ENCODE assay signal across 19 cellular contexts in the genomic region with DNA sequence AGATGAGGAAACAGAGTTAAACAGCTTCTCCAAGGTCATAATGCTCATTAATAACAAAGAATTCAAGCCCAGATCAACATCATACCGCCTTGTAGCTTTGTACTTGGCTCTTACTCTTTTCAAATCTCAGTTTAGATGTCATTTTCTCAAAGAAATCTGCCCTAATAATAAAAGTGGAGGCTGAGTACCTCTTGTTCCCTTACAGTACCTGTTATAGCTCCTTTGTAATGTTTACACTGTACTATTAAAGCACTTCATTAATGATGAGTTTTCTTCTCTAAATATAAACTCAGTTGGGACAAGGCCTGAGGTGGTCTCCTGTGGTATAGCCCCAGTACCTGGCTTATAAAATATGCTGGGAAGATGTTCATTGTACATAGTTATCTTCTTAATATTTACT. TPM values are rescaled to one million over a fixed set of nuclear protein-coding genes. Genes with fewer than 3 reads are reported as not detected.
DNase-seq lines count a peak whose midpoint lies in the region; ATAC-seq, FAIRE-seq and TF ChIP-seq lines count a peak whose summit lies in the region.
"Had no signal": no experiment of that assay in that cellular context is flagged by ENCODE, and none has a peak within 500 bp of the region (broad histone marks: within the 10 kb centered on the region; RNA-seq: fewer than 3 reads in every experiment).

No MANE protein-coding gene starts in this region.

- H3K36me3 ChIP-seq in astrocyte (ENCODE audit: insufficient read depth, low read length) (peaks cover 84% of the 10 kb centered on the region), mesenchymal stem cell (ENCODE audit: control insufficient read depth in 1 of 2, insufficient read depth in 2 of 2, low read depth in 1 of 2, low read length in 2 of 2) (peaks cover 4 to 99% of the 10 kb centered on the region in 2 experiments), PC-3 (ENCODE audit: low read depth, low read length) (peaks cover 92% of the 10 kb centered on the region), esophagus squamous epithelium (peaks cover 9 to 100% (median 23%) of the 10 kb centered on the region in 3 donors)

- peaks cover 6% of the 10 kb centered on the region for H3K79me1 ChIP-seq in mesenchymal stem cell (replicated peaks; ENCODE audit: low read length, poor library complexity, severe bottlenecking)

- H2BK5ac ChIP-seq in mesenchymal stem cell (ENCODE audit: low read depth, low read length, poor library complexity, severe bottlenecking) = no peak overlapping the region

- H2BK15ac ChIP-seq in mesenchymal stem cell (ENCODE audit: low read depth, poor library complexity, severe bottlenecking) = no peak overlapping the region

- H3K23ac ChIP-seq in mesenchymal stem cell (ENCODE audit: low read length in 2 of 2) = no peak overlapping the region

- peaks cover 24% of the 10 kb centered on the region for H3K36me3 Mint-ChIP-seq in activated naive CD4-positive, alpha-beta T cell treated with anti-CD3 and anti-CD28 coated beads, Interleukin-2, amount 50 U/mL, for 24 hours
- H3K36me3 Mint-ChIP-seq in Calu3 (ENCODE audit: insufficient read depth, unreplicated experiment) = peaks cover 24% of the 10 kb centered on the region
- peaks cover 11% of the 10 kb centered on the region for H3K36me3 Mint-ChIP-seq in astrocyte (ENCODE audit: low read depth, unreplicated experiment)

- BruUV-seq in Calu3 (replicated peaks; lab: Mats Ljungman, UMichigan) (no TSS peak), PC-3 (replicated peaks; lab: Mats Ljungman, UMichigan) (no TSS peak)

- H3K4me2 ChIP-seq in astrocyte (ENCODE audit: low read length) (no peak overlapping the region), mesenchymal stem cell (ENCODE audit: low read length, poor library complexity, severe bottlenecking) (no peak overlapping the region), PC-3 (ENCODE audit: low read length) (no peak overlapping the region)
- H3K4me2 ChIP-seq: A549, BLaER1 had no signal

- POLR2A ChIA-PET in PC-3 (lab: Charles Lee; ENCODE audit: unreplicated experiment) = no interaction called here

- FAIRE-seq in astrocyte (lab: Jason Lieb, UNC) = peak; percentile 37
- FAIRE-seq: A549 had no signal

- CTCF ChIA-PET in Calu3 (lab: Charles Lee) (no interaction called here), PC-3 (lab: Charles Lee) (no interaction called here)

- ATAC-seq in PC-3 = no peak
- ATAC-seq: A549; CD8-positive, alpha-beta T cell had no signal

- TF ChIP-seq POLR2A in esophagus squamous epithelium (IDR thresholded peaks at IDR 0.05) = no peak

- H2AK5ac ChIP-seq in mesenchymal stem cell (ENCODE audit: low read length, severe bottlenecking) = no peak overlapping the region

- H3K4me1 Mint-ChIP-seq in activated naive CD4-positive, alpha-beta T cell treated with anti-CD3 and anti-CD28 coated beads, Interleukin-2, amount 50 U/mL, for 24 hours = peaks cover 54% of the 10 kb centered on the region
- H3K4me1 Mint-ChIP-seq in Calu3 (ENCODE audit: low read depth, unreplicated experiment) = peaks cover 10% of the 10 kb centered on the region
- H3K4me1 Mint-ChIP-seq in astrocyte (ENCODE audit: low read depth, unreplicated experiment) = peaks cover 20% of the 10 kb centered on the region

- H3K79me2 ChIP-seq in astrocyte (ENCODE audit: insufficient read depth, low read length) (peaks cover 42% of the 10 kb centered on the region), PC-3 (ENCODE audit: low read length) (peaks cover 29% of the 10 kb centered on the region)

- intact Hi-C loops in Calu3 (cut with micrococcal nuclease; ENCODE audit: unreplicated experiment) (no loop called here), PC-3 (cut with micrococcal nuclease) (no loop called here), esophagus squamous epithelium (cut with DNase I) (no loop called here)

- WGBS in mesenchymal stem cell = no CpG with 5 or more reads among the region's 1 CpG
- WGBS in esophagus squamous epithelium, 2 donors = 59 to 84% methylated on average over 1 of the region's 1 CpG

- H2BK12ac ChIP-seq in mesenchymal stem cell (ENCODE audit: low read length in 2 of 2) = no peak overlapping the region

- no peak for DNase-seq in activated naive CD4-positive, alpha-beta T cell treated with anti-CD3 and anti-CD28 coated beads, Interleukin-2, amount 50 U/mL, for 16 hours
- DNase-seq in Calu3 (no peak), astrocyte (ENCODE audit: low read depth) (no peak), mesenchymal stem cell (no peak), PC-3 (no peak), esophagus squamous epithelium (lab: John Stamatoyannopoulos, UW) (no peak)
- DNase-seq: CD8-positive, alpha-beta T cell; DMS79 treated with DMSO at 0.1 percent for 48 hours; KG1; NCI-H1417; NCI-H187; NCI-H2107; NCI-H2227 treated with DMSO at 0.1 percent for 48 hours; NCI-H510A treated with DMSO at 0.1 percent for 48 hours; NCI-H774; SHP77 had no signal

- H3K27ac ChIP-seq in astrocyte (ENCODE audit: low read depth, low read length) = no peak overlapping the region
- no peak overlapping the region for H3K27ac ChIP-seq in mesenchymal stem cell (ENCODE audit: low read length, poor library complexity, severe bottlenecking)
- H3K27ac ChIP-seq in PC-3 (ENCODE audit: low read length) = no peak overlapping the region
- no peak overlapping the region for H3K27ac ChIP-seq in esophagus squamous epithelium
- H3K27ac ChIP-seq: A549, BLaER1 had no signal

- H3K4ac ChIP-seq in mesenchymal stem cell (ENCODE audit: low read depth in 1 of 2, low read length in 2 of 2) = no peak overlapping the region

- peak overlapping the region; percentile 43 for H3K27ac Mint-ChIP-seq in activated naive CD4-positive, alpha-beta T cell treated with anti-CD3 and anti-CD28 coated beads, Interleukin-2, amount 50 U/mL, for 24 hours
- H3K27ac Mint-ChIP-seq in Calu3 (ENCODE audit: unreplicated experiment) (peak overlapping the region; percentile 37), astrocyte (ENCODE audit: unreplicated experiment) (no peak overlapping the region)
- H3K27ac Mint-ChIP-seq: CD8-positive, alpha-beta T cell had no signal

- H3K27me3 ChIP-seq in astrocyte (ENCODE audit: insufficient read depth, low read length) = no peaks in the 10 kb centered on the region
- H3K27me3 ChIP-seq in mesenchymal stem cell (ENCODE audit: control insufficient read depth in 1 of 2, insufficient read depth in 1 of 2, low read length in 2 of 2) = no peaks in the 10 kb centered on the region
- no peaks in the 10 kb centered on the region for H3K27me3 ChIP-seq in PC-3 (ENCODE audit: low read length)
- H3K27me3 ChIP-seq in esophagus squamous epithelium = no peaks in the 10 kb centered on the region
- H3K27me3 ChIP-seq: BLaER1 had no signal

- no peaks in the 10 kb centered on the region for H3K27me3 Mint-ChIP-seq in activated naive CD4-positive, alpha-beta T cell treated with anti-CD3 and anti-CD28 coated beads, Interleukin-2, amount 50 U/mL, for 24 hours
- H3K27me3 Mint-ChIP-seq in Calu3 (ENCODE audit: unreplicated experiment) (no peaks in the 10 kb centered on the region), astrocyte (ENCODE audit: low read depth, unreplicated experiment) (no peaks in the 10 kb centered on the region)

- H2AFZ ChIP-seq in astrocyte (ENCODE audit: low read depth, low read length) (no peak overlapping the region), mesenchymal stem cell (ENCODE audit: low read depth, low read length) (no peak overlapping the region), PC-3 (ENCODE audit: low read length) (no peak overlapping the region)

- H3K14ac ChIP-seq in mesenchymal stem cell (ENCODE audit: low read length in 2 of 2) = no peak overlapping the region

- H3K4me1 ChIP-seq in astrocyte (ENCODE audit: insufficient read depth, low read length) (no peaks in the 10 kb centered on the region), mesenchymal stem cell (ENCODE audit: control insufficient read depth, insufficient read depth, low read depth, low read length) (no peaks in the 10 kb centered on the region), PC-3 (ENCODE audit: insufficient read depth, low read length) (peaks cover 21% of the 10 kb centered on the region), esophagus squamous epithelium (peaks cover 0 to 30% (median 14%) of the 10 kb centered on the region in 3 donors)

- H3K4me3 Mint-ChIP-seq in activated naive CD4-positive, alpha-beta T cell treated with anti-CD3 and anti-CD28 coated beads, Interleukin-2, amount 50 U/mL, for 24 hours = no peak overlapping the region
- H3K4me3 Mint-ChIP-seq in Calu3 (ENCODE audit: low read depth, unreplicated experiment) (no peak overlapping the region), astrocyte (ENCODE audit: unreplicated experiment) (no peak overlapping the region)
- H3K4me3 Mint-ChIP-seq: CD8-positive, alpha-beta T cell had no signal

- H4K8ac ChIP-seq in mesenchymal stem cell (ENCODE audit: low read length) = no peak overlapping the region

- H3K9me3 ChIP-seq in astrocyte (ENCODE audit: insufficient read depth, low read depth, low read length) (no peaks in the 10 kb centered on the region), mesenchymal stem cell (ENCODE audit: control insufficient read depth, low read length) (no peaks in the 10 kb centered on the region), PC-3 (ENCODE audit: low read length) (no peaks in the 10 kb centered on the region), esophagus squamous epithelium (no peaks in the 10 kb centered on the region)
- H3K9me3 ChIP-seq: A549, BLaER1 had no signal

- H4K91ac ChIP-seq in mesenchymal stem cell (ENCODE audit: low read length) = no peak overlapping the region

- H3K9ac ChIP-seq in astrocyte (ENCODE audit: low read length) = no peak overlapping the region
- H3K9ac ChIP-seq in mesenchymal stem cell (ENCODE audit: low read length) = peak overlapping the region; percentile 5
- no peak overlapping the region for H3K9ac ChIP-seq in PC-3 (ENCODE audit: low read length)
- H3K9ac ChIP-seq: BLaER1 had no signal

- H3K9me3 Mint-ChIP-seq in activated naive CD4-positive, alpha-beta T cell treated with anti-CD3 and anti-CD28 coated beads, Interleukin-2, amount 50 U/mL, for 24 hours = no peaks in the 10 kb centered on the region
- no peaks in the 10 kb centered on the region for H3K9me3 Mint-ChIP-seq in Calu3 (ENCODE audit: low read depth, unreplicated experiment)
- no peaks in the 10 kb centered on the region for H3K9me3 Mint-ChIP-seq in astrocyte (ENCODE audit: unreplicated experiment)
- H3K9me3 Mint-ChIP-seq: CD8-positive, alpha-beta T cell had no signal

- H2BK120ac ChIP-seq in mesenchymal stem cell (ENCODE audit: low read depth, low read length) = no peak overlapping the region

- H4K20me1 ChIP-seq in astrocyte (ENCODE audit: insufficient read depth, low read length) (peaks cover 41% of the 10 kb centered on the region), PC-3 (ENCODE audit: low read length) (peaks cover 34% of the 10 kb centered on the region)

- no peaks in the 10 kb centered on the region for H3F3A ChIP-seq in PC-3 (ENCODE audit: low read length, unreplicated experiment)

- no peak overlapping the region for H3K4me3 ChIP-seq in astrocyte (ENCODE audit: insufficient read depth, low read depth, low read length)
- no peak overlapping the region for H3K4me3 ChIP-seq in mesenchymal stem cell (ENCODE audit: insufficient read depth in 1 of 2, low read depth in 1 of 2, low read length in 2 of 2)
- H3K4me3 ChIP-seq in PC-3 (ENCODE audit: low read length) = no peak overlapping the region
- no peak overlapping the region for H3K4me3 ChIP-seq in esophagus squamous epithelium
- H3K4me3 ChIP-seq: A549, BLaER1 had no signal

- TF ChIP-seq CTCF in Calu3 (IDR thresholded peaks at IDR 0.05; ENCODE audit: unreplicated experiment) = no peak
- TF ChIP-seq CTCF in astrocyte (IDR thresholded peaks at IDR 0.05; ENCODE audit: insufficient read depth, low read depth, low read length) = no peak
- TF ChIP-seq CTCF in PC-3 (conservative IDR thresholded peaks at IDR 0.05; ENCODE audit: low read depth, low read length) = no peak
- no peak for TF ChIP-seq CTCF in esophagus squamous epithelium (IDR thresholded peaks at IDR 0.05)

- no peaks in the 10 kb centered on the region for H3K9me2 ChIP-seq in PC-3 (replicated peaks; ENCODE audit: low read length)

- H3K18ac ChIP-seq in mesenchymal stem cell (ENCODE audit: low read depth in 1 of 2, low read length in 2 of 2) = no peak overlapping the region

RNA-seq across cellular contexts. Expression of a gene that starts 7.8 kb away (rescaled TPM):
- total RNA-seq in Calu3 (2022) (28.4 and 32.8 TPM in 2 replicates), astrocyte (40.8 and 46.7 TPM in 2 replicates), PC-3 (2014; rRNA removed) (16.3 and 18.4 TPM in 2 replicates), esophagus squamous epithelium (10 to 100 TPM in 2 of 4 donors, 1 to 10 TPM in 2; 9.5 to 13.9 (median 10.9) TPM)
- polyA plus RNA-seq in mesenchymal stem cell (2013, experiment 1 of 2) = 27.4 TPM
- 26.1 TPM for polyA plus RNA-seq in mesenchymal stem cell (2013, experiment 2 of 2)
